ENCODE assay signal across 1 cellular context in genomic region chr11:121451178-121451981, GRCh38.
TF ChIP-seq lines count a peak whose summit lies in the region.

No MANE protein-coding gene starts in this region.

TF ChIP-seq in HepG2, 621 proteins besides CTCF, POLR2A, EP300 and RAD21 (continued from another document and continues in another):
- TF ChIP-seq AHDC1 (CRISPR knock-in tag; IDR thresholded peaks at IDR 0.05; ENCODE audit: borderline replicate concordance) (peak; percentile 23; the same call in 1 of the 2 replicates), HNF1A (IDR thresholded peaks at IDR 0.05; ENCODE audit: low read depth) (peak; percentile 60; the same call in 1 of the 2 replicates), HNF1A (CRISPR knock-in tag; IDR thresholded peaks at IDR 0.05; ENCODE audit: borderline replicate concordance) (no peak; the same call in 1 of the 2 replicates), IRF2 (CRISPR knock-in tag; IDR thresholded peaks at IDR 0.05) (peak; percentile 63; the same call in 1 of the 2 replicates), RNF219 (CRISPR knock-in tag; IDR thresholded peaks at IDR 0.05) (0 out of 2 replicates have a peak, but pooled peaks have one; percentile 38), BHLHE40 (IDR thresholded peaks at IDR 0.05; ENCODE audit: low read length) (0 out of 2 replicates have a peak, but pooled peaks have one; percentile 23), ZNF607 (CRISPR knock-in tag; IDR thresholded peaks at IDR 0.05; ENCODE audit: borderline replicate concordance) (peak; percentile 44; the same call in 1 of the 2 replicates), PAXIP1 (CRISPR knock-in tag; conservative IDR thresholded peaks at IDR 0.05) (peak; percentile 66; the same call in 1 of the 2 replicates), ZBED4 (CRISPR knock-in tag; IDR thresholded peaks at IDR 0.05; ENCODE audit: borderline replicate concordance) (no peak), ZXDC (CRISPR knock-in tag; IDR thresholded peaks at IDR 0.05) (no peak), ZNF124 (CRISPR knock-in tag; IDR thresholded peaks at IDR 0.05) (peak; percentile 52; the same call in 1 of the 2 replicates), NONO (IDR thresholded peaks at IDR 0.05) (no peak), NONO (CRISPR knock-in tag; conservative IDR thresholded peaks at IDR 0.05) (peak; percentile 73; the same call in 1 of the 2 replicates), CREM (IDR thresholded peaks at IDR 0.05) (no peak; the same call in 1 of the 2 replicates), CREM (CRISPR knock-in tag; IDR thresholded peaks at IDR 0.05) (no peak), FOSL2 (CRISPR knock-in tag; IDR thresholded peaks at IDR 0.05) (peak; percentile 15; the same call in 1 of the 2 replicates), DPF2 (CRISPR knock-in tag; IDR thresholded peaks at IDR 0.05; ENCODE audit: borderline replicate concordance, low read depth) (no peak), ZNF614 (CRISPR knock-in tag; IDR thresholded peaks at IDR 0.05; ENCODE audit: borderline replicate concordance) (peak; percentile 76; the same call in 1 of the 2 replicates), HIC2 (CRISPR knock-in tag; IDR thresholded peaks at IDR 0.05; ENCODE audit: low read depth) (peak; percentile 18; the same call in 1 of the 2 replicates), SKIL (CRISPR knock-in tag; IDR thresholded peaks at IDR 0.05; ENCODE audit: borderline replicate concordance) (peak; percentile 66; the same call in 1 of the 2 replicates), SRSF9 (IDR thresholded peaks at IDR 0.05; ENCODE audit: borderline replicate concordance, insufficient read depth, low read depth, low read length, poor library complexity, severe bottlenecking) (no peak)
